ENCODE assay signal across 20 cellular contexts in genomic region chr3:43473228-43473627, GRCh38.
"Had no signal": no experiment of that assay in that cellular context is flagged by ENCODE, and none has a peak within 500 bp of the region (broad histone marks: within the 10 kb centered on the region; RNA-seq: fewer than 3 reads in every experiment).

No MANE protein-coding gene starts in this region.

- H3K9me3 Mint-ChIP-seq: naive B cell had no signal

- H3K36me3 ChIP-seq: adrenal gland, lower lobe of right lung, neutrophil, ovary, prostate gland, suprapubic skin, tibial nerve had no signal

- H3K4me1 Mint-ChIP-seq: naive B cell had no signal

- H3K4me1 ChIP-seq: lower lobe of right lung, prostate gland, suprapubic skin had no signal

- H3K36me3 Mint-ChIP-seq: naive B cell had no signal

- H3K4me3 ChIP-seq: adrenal gland, lower lobe of right lung, ovary, prostate gland, suprapubic skin, tibial nerve had no signal

- H3K27ac ChIP-seq: adrenal gland, lower lobe of right lung, neutrophil, ovary, prostate gland, suprapubic skin, tibial nerve had no signal

- DNase-seq: activated CD4-positive, alpha-beta T cell treated with anti-CD3 and anti-CD28 coated beads, Interleukin-2, amount 50 U/mL, for 1 hour; activated CD8-positive, alpha-beta T cell treated with anti-CD3 and anti-CD28 coated beads, Interleukin-2, amount 10 ng/mL, durations not matched to agents 7 days and 5 days; activated gamma-delta T cell; activated naive CD4-positive, alpha-beta T cell treated with anti-CD3 and anti-CD28 coated beads, Interleukin-2, amount 50 U/mL, for 16 hours; adrenal gland; cortex of kidney; foreskin fibroblast; lower lobe of right lung; naive B cell; ovary; stimulated activated CD4-positive, alpha-beta T cell treated with anti-CD3 and anti-CD28 coated beads, Interleukin-4, amount 100 ng/mL, for 4 hours; T1000 had no signal

- H3K4me3 Mint-ChIP-seq: activated CD8-positive, alpha-beta T cell treated with anti-CD3 and anti-CD28 coated beads, Interleukin-2, amount 10 ng/mL, durations not matched to agents 7 days and 5 days; activated T-helper 1 cell treated with anti-CD3 and anti-CD28 coated beads, Interleukin-12 subunit alpha, Interleukin-12 subunit beta, Interleukin-2, Interleukin-4 antibody, amounts not matched to agents 30 ng/mL and 10 ng/mL and 1 ng/mL, durations not matched to agents 14 hours and 24 hours and 36 hours; naive B cell; stimulated activated naive CD8-positive, alpha-beta T cell treated with anti-CD3 and anti-CD28 coated beads, Interleukin-15, Interleukin-2, amounts not matched to agents 100 ng/mL and 50 ng/mL, for 24 hours; T-helper 1 cell treated with Interleukin-12 subunit alpha and Interleukin-12 subunit beta and Interleukin-4 antibody, amounts not matched to agents 30 μg/mL and 1 μg/mL, for 36 hours had no signal

- H3K27ac Mint-ChIP-seq: activated CD8-positive, alpha-beta T cell treated with anti-CD3 and anti-CD28 coated beads, Interleukin-2, amount 10 ng/mL, durations not matched to agents 7 days and 5 days; activated T-helper 1 cell treated with anti-CD3 and anti-CD28 coated beads, Interleukin-12 subunit alpha, Interleukin-12 subunit beta, Interleukin-2, Interleukin-4 antibody, amounts not matched to agents 30 ng/mL and 10 ng/mL and 1 ng/mL, durations not matched to agents 14 hours and 24 hours and 36 hours; T-helper 1 cell treated with Interleukin-12 subunit alpha and Interleukin-12 subunit beta and Interleukin-4 antibody, amounts not matched to agents 30 μg/mL and 1 μg/mL, for 36 hours had no signal

- ATAC-seq: activated CD8-positive, alpha-beta T cell treated with anti-CD3 and anti-CD28 coated beads, Interleukin-2, amount 10 ng/mL, durations not matched to agents 7 days and 5 days; left lobe of liver; lower lobe of right lung had no signal

- H3K9me3 ChIP-seq: lower lobe of right lung, neutrophil, ovary, prostate gland, suprapubic skin, tibial nerve had no signal

- H3K27me3 ChIP-seq: adrenal gland, neutrophil, ovary, suprapubic skin, tibial nerve had no signal

- H3K27me3 Mint-ChIP-seq: naive B cell; stimulated activated naive CD8-positive, alpha-beta T cell treated with anti-CD3 and anti-CD28 coated beads, Interleukin-15, Interleukin-2, amounts not matched to agents 100 ng/mL and 50 ng/mL, for 24 hours had no signal
